20 cellular contexts compared by ENCODE assay signal in genomic region chr10:124020871-124021823, GRCh38.
A peak's percentile ranks its signal among the peaks of the same experiment; 100 is the strongest.
DNase-seq lines count a peak whose midpoint lies in the region; ATAC-seq, FAIRE-seq and TF ChIP-seq lines count a peak whose summit lies in the region.
"Had no signal": no experiment of that assay in that cellular context is flagged by ENCODE, and none has a peak within 500 bp of the region (broad histone marks: within the 10 kb centered on the region; RNA-seq: fewer than 3 reads in every experiment).

No MANE protein-coding gene starts in this region.

- no peak overlapping the region for H2BK5ac ChIP-seq in H9 (ENCODE audit: insufficient read length, low read length)

- peak overlapping the region; percentile 49 for H3K4me2 ChIP-seq in H9 (ENCODE audit: insufficient read depth, insufficient read length, low read length)
- peak overlapping the region; percentile 64 for H3K4me2 ChIP-seq in keratinocyte (ENCODE audit: control insufficient read depth, extremely low read depth, insufficient read depth, low read depth, low read length)

- CTCF ChIA-PET in WTC11 (lab: Charles Lee) = interaction anchor here (0.8 to 1.9 kb wide), 5 partner anchors 25 to 382 kb away, joined by 4 to 13 read pairs (median 6); no protein-coding TSS in a partner anchor

- H3K9me3 Mint-ChIP-seq in H9 (no peaks in the 10 kb centered on the region), WTC11 (no peaks in the 10 kb centered on the region)
- H3K9me3 Mint-ChIP-seq: activated naive CD8-positive, alpha-beta T cell treated with anti-CD3 and anti-CD28 coated beads, Interleukin-2, amount 50 U/mL, for 24 hours; activated T-cell treated with anti-CD3 and anti-CD28 coated beads, Interleukin-2, amount 50 U/mL, for 24 hours; T-helper 2 cell treated with Interferon-gamma antibody and Interleukin-4, amounts not matched to agents 5 μg/mL and 100 μg/mL, for 36 hours had no signal

- H3K9me1 ChIP-seq in keratinocyte (ENCODE audit: control insufficient read depth, extremely low read depth, insufficient read depth, low read length) = no peaks in the 10 kb centered on the region

- H2BK120ac ChIP-seq in H9 (ENCODE audit: low read depth, low read length, poor library complexity, severe bottlenecking) = no peak overlapping the region

- H3K56ac ChIP-seq in H9 (ENCODE audit: insufficient read length, low read depth, low read length) = no peak overlapping the region

- no peak overlapping the region for H3K4me3 ChIP-seq in keratinocyte (ENCODE audit: control insufficient read depth in 2 of 3, extremely low read depth in 1 of 3, insufficient read depth in 2 of 3, low read depth in 1 of 3, low read length in 3 of 3)
- H3K4me3 ChIP-seq: mucosa of descending colon, pancreas had no signal

- no peak overlapping the region for H2BK15ac ChIP-seq in H9 (ENCODE audit: low read depth, low read length)

- H3K27me3 ChIP-seq in H9 (ENCODE audit: insufficient read depth, low read length) (no peaks in the 10 kb centered on the region), keratinocyte (ENCODE audit: control insufficient read depth, extremely low read depth, insufficient read depth, low read length) (no peaks in the 10 kb centered on the region)
- H3K27me3 ChIP-seq: pancreas had no signal

- H3K4me3 Mint-ChIP-seq in H9 (peak overlapping the region; percentile 47 to 61), WTC11 (peak overlapping the region; percentile 38)
- H3K4me3 Mint-ChIP-seq: activated naive CD8-positive, alpha-beta T cell treated with anti-CD3 and anti-CD28 coated beads, Interleukin-2, amount 50 U/mL, for 24 hours; activated T-cell treated with anti-CD3 and anti-CD28 coated beads, Interleukin-2, amount 50 U/mL, for 24 hours; T-helper 2 cell treated with Interferon-gamma antibody and Interleukin-4, amounts not matched to agents 5 μg/mL and 100 μg/mL, for 36 hours had no signal

- H2AFZ ChIP-seq in H9 (ENCODE audit: low read length) (no peak overlapping the region), keratinocyte (ENCODE audit: control insufficient read depth, low read length) (no peak overlapping the region)

- no peak overlapping the region for H4K8ac ChIP-seq in H9 (replicated peaks; ENCODE audit: insufficient read length, low read depth, low read length)

- H3K27me3 Mint-ChIP-seq in H9 (ENCODE audit: low read depth) = no peaks in the 10 kb centered on the region; the same call in 1 of the 2 replicates
- peaks cover 2% of the 10 kb centered on the region; the same call in 1 of the 2 replicates for H3K27me3 Mint-ChIP-seq in WTC11 (ENCODE audit: low read depth)
- H3K27me3 Mint-ChIP-seq: activated naive CD8-positive, alpha-beta T cell treated with anti-CD3 and anti-CD28 coated beads, Interleukin-2, amount 50 U/mL, for 24 hours; activated T-cell treated with anti-CD3 and anti-CD28 coated beads, Interleukin-2, amount 50 U/mL, for 24 hours had no signal

- peak overlapping the region; percentile 77 to 94 (median 90) for H3K27ac Mint-ChIP-seq in H9
- peak overlapping the region; percentile 96 for H3K27ac Mint-ChIP-seq in WTC11
- H3K27ac Mint-ChIP-seq: activated naive CD8-positive, alpha-beta T cell treated with anti-CD3 and anti-CD28 coated beads, Interleukin-2, amount 50 U/mL, for 24 hours; activated T-cell treated with anti-CD3 and anti-CD28 coated beads, Interleukin-2, amount 50 U/mL, for 24 hours; T-helper 2 cell treated with Interferon-gamma antibody and Interleukin-4, amounts not matched to agents 5 μg/mL and 100 μg/mL, for 36 hours had no signal

- DNase-seq in H9 = peak; percentile 55
- peak; percentile 27 for DNase-seq in NCI-H187 treated with DMSO at 0.1 percent for 48 hours (lab: John Stamatoyannopoulos, UW)
- DNase-seq in WTC11 (ENCODE audit: low spot score) = no peak
- no peak for DNase-seq in keratinocyte (ENCODE audit: low read depth, low spot score)
- no peak for DNase-seq in stimulated activated naive CD8-positive, alpha-beta T cell treated with anti-CD3 and anti-CD28 coated beads, Interleukin-15, Interleukin-2, amounts not matched to agents 100 U/mL and 50 U/mL, for 24 hours
- DNase-seq in germinal center (ENCODE audit: low spot score) = no peak
- no peak for DNase-seq in effector CD8-positive, alpha-beta T cell (lab: John Stamatoyannopoulos, UW)
- no peak for DNase-seq in dedifferentiated amniotic fluid mesenchymal stem cell (ENCODE audit: extremely low spot score)
- DNase-seq: activated CD4-positive, alpha-beta T cell treated with anti-CD3 and anti-CD28 coated beads for 4 hours; activated naive CD8-positive, alpha-beta T cell treated with anti-CD3 and anti-CD28 coated beads, Interleukin-2, amount 50 U/mL, for 24 hours; activated T-cell treated with anti-CD3 and anti-CD28 coated beads, Interleukin-2, amount 50 U/mL, for 24 hours; central memory CD4-positive, alpha-beta T cell; left cardiac atrium; pancreas; small intestine; stimulated activated naive CD4-positive, alpha-beta T cell treated with Interleukin-2 at 50 U/mL for 16 hours had no signal

- dilution Hi-C loops in keratinocyte (cut with MboI; ENCODE audit: extremely low pct_ligation_motif_present, low sequenced_read_pairs) = no loop called here

- no peak overlapping the region for H4K5ac ChIP-seq in H9 (ENCODE audit: insufficient read length, low read depth, low read length)

- H3K79me2 ChIP-seq in H9 (ENCODE audit: insufficient read depth, low read length) = no peaks in the 10 kb centered on the region
- no peaks in the 10 kb centered on the region for H3K79me2 ChIP-seq in keratinocyte (ENCODE audit: control insufficient read depth, insufficient read depth, low read length)

- no peak for TF ChIP-seq CTCF in H9 (conservative IDR thresholded peaks at IDR 0.05)
- TF ChIP-seq CTCF in WTC11 (IDR thresholded peaks at IDR 0.05) = no peak
- no peak for TF ChIP-seq CTCF in keratinocyte (optimal IDR thresholded peaks at IDR 0.05 in 1 of 3, IDR thresholded peaks at IDR 0.05 in 1 of 3, conservative IDR thresholded peaks at IDR 0.05 in 1 of 3; ENCODE audit: extremely low read depth in 1 of 3, insufficient read depth in 2 of 3, low read length in 3 of 3)

- H3K4me1 ChIP-seq in H9 (ENCODE audit: insufficient read depth, low read length) (peaks cover 12% of the 10 kb centered on the region; the same call in 1 of the 2 replicates), keratinocyte (ENCODE audit: control insufficient read depth, extremely low read depth, insufficient read depth, low read length) (peaks cover 22% of the 10 kb centered on the region)
- H3K4me1 ChIP-seq: pancreas had no signal

- peaks cover 0 to 5% (median 0%) of the 10 kb centered on the region in 3 experiments; a peak in 4 of 7 replicates for H3K36me3 Mint-ChIP-seq in H9 (ENCODE audit: insufficient read depth in 1 of 3, low read depth in 3 of 3)
- no peaks in the 10 kb centered on the region; the same call in 1 of the 2 replicates for H3K36me3 Mint-ChIP-seq in WTC11

- WGBS in H9 (ENCODE audit: extremely low coverage, insufficient read length, low lambda C conversion rate) = no CpG with 5 or more reads among the region's 20 CpGs

- no peaks in the 10 kb centered on the region for H3K23me2 ChIP-seq in H9 (ENCODE audit: insufficient read length, low read depth, low read length, poor library complexity, severe bottlenecking)

- H3K9ac ChIP-seq in H9 (ENCODE audit: extremely low read depth, insufficient read length, low read length) (no peak overlapping the region), keratinocyte (ENCODE audit: control insufficient read depth, extremely low read depth, insufficient read depth, low read length) (no peak overlapping the region)

- H4K91ac ChIP-seq in H9 (ENCODE audit: insufficient read length, low read depth, low read length) = no peak overlapping the region

- POLR2A ChIA-PET in WTC11 (lab: Charles Lee) = interaction anchor here (1.4 kb wide), 1 partner anchor 9 kb away, joined by 4 read pairs; no protein-coding TSS in a partner anchor

- no peak overlapping the region for H2BK12ac ChIP-seq in H9 (ENCODE audit: insufficient read length, low read depth, low read length)

- no peak overlapping the region for H3K23ac ChIP-seq in H9 (ENCODE audit: insufficient read length, low read depth, low read length)

- no peak overlapping the region for H2AK5ac ChIP-seq in H9 (ENCODE audit: insufficient read length, low read length)

- no peak overlapping the region for H3K14ac ChIP-seq in H9 (ENCODE audit: insufficient read depth, low read length)

- no peak overlapping the region for H3K4ac ChIP-seq in H9 (ENCODE audit: low read depth, low read length)

- peak; percentile 84 for FAIRE-seq in keratinocyte (lab: Jason Lieb, UNC)
- FAIRE-seq: D721Med, pancreas, small intestine had no signal

- peaks cover 17 to 18% of the 10 kb centered on the region in 2 experiments for H3K36me3 ChIP-seq in keratinocyte (ENCODE audit: control insufficient read depth in 2 of 2, extremely low read depth in 1 of 2, insufficient read depth in 2 of 2, low read length in 2 of 2)

- H3K18ac ChIP-seq in H9 (ENCODE audit: insufficient read length, low read depth, low read length) = no peak overlapping the region

- H3K27ac ChIP-seq in H9 (ENCODE audit: insufficient read length, low read depth, low read length) (peak overlapping the region; percentile 11), keratinocyte (ENCODE audit: control insufficient read depth, insufficient read depth, low read length) (no peak overlapping the region)
- H3K27ac ChIP-seq: pancreas had no signal

- H4K20me1 ChIP-seq in H9 (ENCODE audit: control insufficient read depth, insufficient read depth, insufficient read length) (no peaks in the 10 kb centered on the region), keratinocyte (ENCODE audit: control insufficient read depth, extremely low read depth, insufficient read depth, low read length) (no peaks in the 10 kb centered on the region)

- peak; percentile 31 for ATAC-seq in WTC11
- ATAC-seq in stimulated activated naive CD8-positive, alpha-beta T cell treated with anti-CD3 and anti-CD28 coated beads, Interleukin-15, Interleukin-2, amounts not matched to agents 100 U/mL and 50 U/mL, for 24 hours = no peak
- ATAC-seq: activated naive CD8-positive, alpha-beta T cell treated with anti-CD3 and anti-CD28 coated beads, Interleukin-2, amount 50 U/mL, for 24 hours; left cardiac atrium; mucosa of descending colon; pancreas; Right ventricle myocardium inferior had no signal

- no peaks in the 10 kb centered on the region for H3K79me1 ChIP-seq in H9 (ENCODE audit: insufficient read depth, low read depth, low read length, poor library complexity, severe bottlenecking)

- H3K9me3 ChIP-seq in H9 (ENCODE audit: control insufficient read depth, low read depth, low read length) (no peaks in the 10 kb centered on the region), keratinocyte (ENCODE audit: control insufficient read depth, low read depth, low read length) (no peaks in the 10 kb centered on the region)
- H3K9me3 ChIP-seq: mucosa of descending colon, pancreas had no signal

- H2BK20ac ChIP-seq in H9 (ENCODE audit: low read depth, low read length, poor library complexity, severe bottlenecking) = no peak overlapping the region

- H3T11ph ChIP-seq in H9 (ENCODE audit: low read length) = no peak overlapping the region

- H3K4me1 Mint-ChIP-seq in H9 (peaks cover 68 to 72% of the 10 kb centered on the region in 2 experiments), WTC11 (peaks cover 80% of the 10 kb centered on the region)

Comparison
In these comparisons a context has a peak if more than half of its experiments do, and no peak if none do; other contexts are left out.
1. DNase-seq: peak in H9 (single experiment) and NCI-H187 treated with DMSO at 0.1 percent for 48 hours (single experiment); none in WTC11 (single experiment), keratinocyte (single experiment), stimulated activated naive CD8-positive, alpha-beta T cell treated with anti-CD3 and anti-CD28 coated beads, Interleukin-15, Interleukin-2, amounts not matched to agents 100 U/mL and 50 U/mL, for 24 hours (single experiment), germinal center (single experiment), effector CD8-positive, alpha-beta T cell (single experiment) and dedifferentiated amniotic fluid mesenchymal stem cell (single experiment).